ENCODE assay signal across 14 cellular contexts in the genomic region with DNA sequence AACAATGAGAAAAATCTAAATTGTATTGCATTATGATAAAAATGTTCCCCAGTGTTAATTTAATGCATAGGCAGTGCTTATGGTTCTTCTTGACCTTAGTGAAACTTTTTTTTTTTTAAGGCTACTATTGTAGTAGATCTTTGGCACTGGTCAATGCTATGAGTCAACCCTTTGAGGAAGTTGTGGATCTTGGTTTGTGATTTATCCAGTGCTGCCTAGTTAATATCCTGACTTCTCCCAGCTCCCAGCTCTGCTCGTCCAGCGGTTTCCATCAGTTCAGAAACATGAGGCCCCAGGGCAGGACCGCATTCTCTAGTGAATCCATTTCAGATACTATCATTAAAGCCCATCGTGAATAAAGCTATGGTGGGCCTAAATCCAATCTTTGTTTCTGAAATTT.
DNase-seq lines count a peak whose midpoint lies in the region; TF ChIP-seq lines count a peak whose summit lies in the region.
"Had no signal": no experiment of that assay in that cellular context is flagged by ENCODE, and none has a peak within 500 bp of the region (broad histone marks: within the 10 kb centered on the region; RNA-seq: fewer than 3 reads in every experiment).

No MANE protein-coding gene starts in this region.

- in situ Hi-C loops in brain microvascular endothelial cell (cut with HindIII; ENCODE audit: low pct_ligation_motif_present, low sequenced_read_pairs) = no loop called here

- TF ChIP-seq CTCF in AG10803 (conservative IDR thresholded peaks at IDR 0.05; ENCODE audit: low read length) (no peak), brain microvascular endothelial cell (IDR thresholded peaks at IDR 0.05; ENCODE audit: low read depth, low read length, missing control alignments) (no peak)

- H3K4me3 ChIP-seq in AG10803 (ENCODE audit: low read length) (no peak overlapping the region), brain microvascular endothelial cell (ENCODE audit: low read depth, low read length) (no peak overlapping the region)
- H3K4me3 ChIP-seq: prostate gland had no signal

- no peak overlapping the region for H3K27ac ChIP-seq in brain microvascular endothelial cell
- H3K27ac ChIP-seq: KMS-11, prostate gland had no signal

- H3K27me3 ChIP-seq in brain microvascular endothelial cell (replicated peaks) = no peaks in the 10 kb centered on the region

- H3K36me3 ChIP-seq in brain microvascular endothelial cell (replicated peaks) = no peaks in the 10 kb centered on the region
- H3K36me3 ChIP-seq: prostate gland had no signal

- DNase-seq in AG10803 (ENCODE audit: low read depth) (peak; percentile 69), HS-27A (ENCODE audit: low read depth) (peak; percentile 9), brain microvascular endothelial cell (peak; percentile 45), kidney tubule cell (ENCODE audit: low spot score) (peak; percentile 75), SK-N-DZ (ENCODE audit: low spot score) (no peak), superior temporal gyrus (ENCODE audit: extremely low spot score) (no peak), epidermal melanocyte (ENCODE audit: insufficient read length, low spot score) (no peak), NCI-H2081 (lab: John Stamatoyannopoulos, UW) (no peak)
- DNase-seq: activated CD4-positive, alpha-beta T cell treated with anti-CD3 and anti-CD28 coated beads, Interleukin-2, amount 10 ng/mL, durations not matched to agents 7 days and 5 days; CD8-positive, alpha-beta memory T cell; erythroblast; NCI-H345 had no signal

Comparison
In these comparisons a context has a peak if more than half of its experiments do, and no peak if none do; other contexts are left out.
1. DNase-seq: peak in AG10803 (single experiment), HS-27A (single experiment), brain microvascular endothelial cell (single experiment) and kidney tubule cell (single experiment); none in SK-N-DZ (single experiment), superior temporal gyrus (single experiment), epidermal melanocyte (single experiment) and NCI-H2081 (0 of 2).